8 cellular contexts compared by ENCODE assay signal in the genomic region with DNA sequence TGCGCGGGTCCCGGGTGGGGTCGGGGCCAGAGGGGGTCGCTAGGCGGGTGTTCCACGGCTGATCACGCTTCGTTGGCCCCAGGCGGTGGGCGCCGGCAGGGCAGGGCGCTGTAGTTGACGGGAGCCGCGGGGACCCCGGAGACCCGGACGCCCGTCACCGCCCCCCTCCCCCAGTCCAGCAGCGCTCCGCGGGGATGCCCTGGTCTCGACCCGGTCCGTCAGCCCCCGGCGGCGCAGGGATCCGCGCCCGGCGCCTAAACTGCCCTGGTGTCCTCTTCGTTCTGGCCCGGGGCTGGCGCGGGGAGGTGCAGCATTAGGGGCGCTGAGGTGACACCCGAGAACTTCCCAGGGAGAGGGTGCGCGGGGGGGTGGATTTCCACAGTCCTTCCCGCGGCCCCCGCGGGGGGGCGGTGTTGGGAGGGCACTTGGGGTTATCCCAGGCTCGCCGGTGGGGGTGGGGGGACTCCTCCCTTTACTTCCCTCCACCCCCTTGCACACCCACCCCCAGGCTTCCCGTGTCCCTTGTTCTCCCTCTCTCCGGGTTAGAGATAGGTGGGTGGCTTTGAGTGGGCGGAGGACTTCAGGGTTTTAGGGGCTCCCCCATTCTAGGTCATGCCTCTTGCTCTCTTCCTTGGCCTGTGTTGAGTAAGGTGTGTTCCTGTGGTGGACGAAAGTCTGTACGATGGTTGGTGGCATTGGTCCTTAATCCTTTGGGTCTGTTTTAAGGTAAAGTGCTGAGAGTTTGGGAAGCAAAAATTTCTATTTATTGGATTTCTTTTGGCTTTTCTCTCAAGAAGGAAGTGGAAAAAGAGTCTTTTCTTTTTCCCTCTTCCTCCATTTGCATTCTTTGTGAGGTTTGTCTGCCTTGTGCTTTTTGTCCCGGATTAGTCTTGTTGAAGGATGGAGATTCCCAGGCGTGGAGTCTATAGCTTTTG. TPM values are rescaled to one million over a fixed set of nuclear protein-coding genes. Genes with fewer than 3 reads are reported as not detected.
DNase-seq lines count a peak whose midpoint lies in the region; ATAC-seq, FAIRE-seq and TF ChIP-seq lines count a peak whose summit lies in the region.

No MANE protein-coding gene starts in this region.

- WGBS in GM12878 (ENCODE audit: insufficient coverage, insufficient replicate concordance, low lambda C conversion rate, missing lambda C conversion rate): 2% methylated on average over 45 of the region's 56 CpGs

- SMC1A ChIA-PET in GM12878 (lab: Charles Lee; ENCODE audit: uncharacterized antibody, unreplicated experiment): interaction anchor here (0.9 to 2.0 kb wide), 7 partner anchors 9 to 53 kb away, joined by 3 to 8 read pairs (median 5); no protein-coding TSS in a partner anchor

- H3K4me2 ChIP-seq in GM12878 (ENCODE audit: control insufficient read depth, insufficient read depth) (peak overlapping the region; percentile 39), skeletal muscle satellite cell (ENCODE audit: low read length) (peak overlapping the region; percentile 90)

- H3K9ac ChIP-seq in GM12878 (ENCODE audit: control insufficient read depth, insufficient read depth, low read length): peak overlapping the region; percentile 80
- peak overlapping the region; percentile 82 for H3K9ac ChIP-seq in iPS-18a (ENCODE audit: low read length)
- H3K9ac ChIP-seq in skeletal muscle satellite cell (ENCODE audit: low read depth, low read length): peak overlapping the region; percentile 95

- no peaks in the 10 kb centered on the region for H3K27me3 ChIP-seq in GM12878 (replicated peaks in 1 of 2; ENCODE audit: control insufficient read depth in 2 of 2, insufficient read depth in 2 of 2, low read length in 1 of 2)
- H3K27me3 ChIP-seq in iPS-18a (ENCODE audit: control insufficient read depth, insufficient read depth, low read length): no peaks in the 10 kb centered on the region
- no peaks in the 10 kb centered on the region for H3K27me3 ChIP-seq in skeletal muscle satellite cell (ENCODE audit: control insufficient read depth, insufficient read depth, low read length)

- CTCF ChIA-PET in GM12878 (lab: Yijun Ruan, JAX): interaction anchor here (1.0 to 1.6 kb wide), 5 partner anchors 11 to 56 kb away, joined by 3 to 7 read pairs (median 3); no protein-coding TSS in a partner anchor

- H3K27ac ChIP-seq in GM12878 (ENCODE audit: control insufficient read depth, insufficient read depth) (peak overlapping the region; percentile 83), iPS-18a (ENCODE audit: low read length) (peak overlapping the region; percentile 48)

- BruUV-seq in GM12878 (replicated peaks; lab: Mats Ljungman, UMichigan): no TSS peak

- H3K4me3 ChIP-seq in GM12878: peak overlapping the region; percentile 86
- peak overlapping the region; percentile 96 for H3K4me3 ChIP-seq in iPS-18a (ENCODE audit: low read length)
- H3K4me3 ChIP-seq in skeletal muscle satellite cell (ENCODE audit: low read length): peak overlapping the region; percentile 93

- H3K36me3 ChIP-seq in GM12878 (ENCODE audit: control insufficient read depth in 2 of 2, insufficient read depth in 2 of 2, low read length in 1 of 2) (peaks cover 0 to 4% of the 10 kb centered on the region in 2 experiments; a peak in 2 of 4 replicates), iPS-18a (ENCODE audit: control insufficient read depth, low read depth, low read length) (peaks cover 21% of the 10 kb centered on the region), skeletal muscle satellite cell (ENCODE audit: insufficient read depth, low read length) (peaks cover 32% of the 10 kb centered on the region)

- in situ Hi-C loops in GM12878 (cut with MboI): no loop called here

- TF ChIP-seq CTCF in LNCAP (IDR thresholded peaks at IDR 0.05) (peak; percentile 43), GM12878 (IDR thresholded peaks at IDR 0.05 in 2 of 3, conservative IDR thresholded peaks at IDR 0.05 in 1 of 3; ENCODE audit: control insufficient read depth in 2 of 3, extremely low read depth in 1 of 3, insufficient read depth in 1 of 3, low read depth in 3 of 3, low read length in 3 of 3) (peak; percentile 45 to 63 (median 49))

- H3K79me2 ChIP-seq in GM12878 (ENCODE audit: control insufficient read depth, insufficient read depth, low read length): peaks cover 27% of the 10 kb centered on the region

- TF ChIP-seq RAD21 in GM12878 (IDR thresholded peaks at IDR 0.05; ENCODE audit: insufficient read depth, low read depth, low read length): peak; percentile 28; the same call in 1 of the 2 replicates

- H3K9me3 ChIP-seq in GM12878 (replicated peaks; ENCODE audit: control insufficient read depth, insufficient read depth, low read length) (no peaks in the 10 kb centered on the region), iPS-18a (ENCODE audit: control insufficient read depth, low read depth, low read length) (no peaks in the 10 kb centered on the region), skeletal muscle satellite cell (replicated peaks; ENCODE audit: low read length) (no peaks in the 10 kb centered on the region)

- RAD21 ChIA-PET in GM12878 (lab: Charles Lee; ENCODE audit: unreplicated experiment): interaction anchor here (0.6 to 1.3 kb wide), 2 partner anchors 12 to 177 kb away, joined by 3 to 4 read pairs; no protein-coding TSS in a partner anchor

- POLR2A ChIA-PET in GM12878 (lab: Charles Lee): no interaction called here

- no peak for TF ChIP-seq EP300 in GM12878 (IDR thresholded peaks at IDR 0.05; ENCODE audit: borderline replicate concordance in 1 of 2, control insufficient read depth in 1 of 2, low read depth in 2 of 2, low read length in 2 of 2)

- peaks cover 30% of the 10 kb centered on the region for H3K4me1 ChIP-seq in GM12878 (ENCODE audit: control insufficient read depth, insufficient read depth, low read length)
- H3K4me1 ChIP-seq in iPS-18a (ENCODE audit: control insufficient read depth, low read depth, low read length): peaks cover 39% of the 10 kb centered on the region
- peaks cover 41% of the 10 kb centered on the region for H3K4me1 ChIP-seq in skeletal muscle satellite cell (ENCODE audit: control insufficient read depth, insufficient read depth, low read length)

- intact Hi-C loops in GM12878 (cut with micrococcal nuclease; ENCODE audit: unreplicated experiment): loop anchor here (5.0 to 10.0 kb wide), 6 partner anchors 101 to 1449 kb away; a partner anchor contains a TSS

- peak; percentile 74 for FAIRE-seq in GM12878 (lab: Jason Lieb, UNC)

- H2AFZ ChIP-seq in GM12878 (ENCODE audit: control insufficient read depth, low read depth, low read length): peak overlapping the region; percentile 60

- no peaks in the 10 kb centered on the region for H4K20me1 ChIP-seq in GM12878 (ENCODE audit: control insufficient read depth, insufficient read depth)

- peak; percentile 2; the same call in 1 of the 2 replicates for TF ChIP-seq POLR2A in GM12878 (IDR thresholded peaks at IDR 0.05; ENCODE audit: low read depth, low read length)

- DNase-seq in D341Med (ENCODE audit: low spot score) (peak; percentile 76), T1000 (lab: John Stamatoyannopoulos, UW) (peak; percentile 34), GM12878 (ENCODE audit: low read depth, low spot score) (no peak)

- ATAC-seq in GM21529 (IDR thresholded peaks at IDR 0.05; ENCODE audit: unreplicated experiment) (peak; percentile 21), GM12878 (peak; percentile 59), HG03469 (IDR thresholded peaks at IDR 0.05; ENCODE audit: unreplicated experiment) (no peak)

TF ChIP-seq in GM12878, 131 proteins besides CTCF, POLR2A, EP300 and RAD21 (continues in another document):
- TF ChIP-seq CHD4 (IDR thresholded peaks at IDR 0.05) (no peak), ZBED1 (IDR thresholded peaks at IDR 0.05; ENCODE audit: borderline replicate concordance) (no peak), MYC (IDR thresholded peaks at IDR 0.05; ENCODE audit: insufficient read depth, insufficient read length, insufficient replicate concordance, low read length, severe bottlenecking) (no peak), EGR1 (IDR thresholded peaks at IDR 0.05; ENCODE audit: borderline replicate concordance in 1 of 2, low read depth in 2 of 2, low read length in 2 of 2) (peak in 1 of 2 experiments; percentile 99; a peak in 2 of 3 replicates)
- TF ChIP-seq, protein P1, sequence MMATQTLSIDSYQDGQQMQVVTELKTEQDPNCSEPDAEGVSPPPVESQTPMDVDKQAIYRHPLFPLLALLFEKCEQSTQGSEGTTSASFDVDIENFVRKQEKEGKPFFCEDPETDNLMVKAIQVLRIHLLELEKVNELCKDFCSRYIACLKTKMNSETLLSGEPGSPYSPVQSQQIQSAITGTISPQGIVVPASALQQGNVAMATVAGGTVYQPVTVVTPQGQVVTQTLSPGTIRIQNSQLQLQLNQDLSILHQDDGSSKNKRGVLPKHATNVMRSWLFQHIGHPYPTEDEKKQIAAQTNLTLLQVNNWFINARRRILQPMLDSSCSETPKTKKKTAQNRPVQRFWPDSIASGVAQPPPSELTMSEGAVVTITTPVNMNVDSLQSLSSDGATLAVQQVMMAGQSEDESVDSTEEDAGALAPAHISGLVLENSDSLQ (IDR thresholded peaks at IDR 0.05): 0 out of 2 replicates have a peak, but pooled peaks have one; percentile 6

RNA-seq across cellular contexts. Expression of a gene that starts 0.7 kb away (rescaled TPM):
- total RNA-seq in GM12878 (2013; cell fraction: nucleolus; rRNA removed): 16.8 and 19.3 TPM in 2 replicates
- total RNA-seq in GM12878 (2014; rRNA removed): 10.5 and 14.7 TPM in 2 replicates
- total RNA-seq in GM12878 (2014; rRNA removed; fragmentation: Illumina TruSeq; extraction: Trizol): 13.6 and 14.7 TPM in 2 replicates
- total RNA-seq in GM12878 (2021): 14.4 and 14.8 TPM in 2 replicates
- 6.3 TPM for polyA plus RNA-seq in GM12878 (2011; ENCODE audit: low read depth)
- polyA plus RNA-seq in GM12878 (2011; rRNA removed): 4.7 and 6.5 TPM in 2 replicates
- polyA plus RNA-seq in GM12878 (2011; cell fraction: cytosol; rRNA removed): 2.1 and 2.5 TPM in 2 replicates
- 3.5 and 4.9 TPM in 2 replicates for polyA plus RNA-seq in GM12878 (2011; cell fraction: nucleus; rRNA removed)
- polyA plus RNA-seq in GM12878 (2012): 6.3 and 10.8 TPM in 2 replicates
- 6.0 and 9.3 TPM in 2 replicates for polyA plus RNA-seq in GM12878 (2014; fragmentation: Illumina TruSeq; extraction: Trizol)
- 1 to 10 TPM; 2.7 to 5.7 TPM for polyA plus RNA-seq in GM12878 (2014; fragmentation: Nextera tagmentation; extraction: Ambion mirVana)
- polyA plus RNA-seq in GM12878 (2014; rRNA removed): 5.1 and 5.9 TPM in 2 replicates
- polyA plus RNA-seq in GM12878 (2016; fragmentation: Nextera tagmentation; extraction: Ambion mirVana): 1 to 10 TPM; 7.4 TPM
- polyA minus RNA-seq in GM12878 (2011; rRNA and poly(A)+ RNA removed): 16.0 and 24.9 TPM in 2 replicates
- 6.8 and 8.6 TPM in 2 replicates for polyA minus RNA-seq in GM12878 (2011; cell fraction: cytosol; rRNA and poly(A)+ RNA removed)
- 3.5 and 5.7 TPM in 2 replicates for polyA minus RNA-seq in GM12878 (2011; cell fraction: nucleus; rRNA and poly(A)+ RNA removed)
- total RNA-seq in skeletal muscle satellite cell (2012; rRNA removed): 27.1 and 28.4 TPM in 2 replicates
